20 cellular contexts compared by ENCODE assay signal in the genomic region with DNA sequence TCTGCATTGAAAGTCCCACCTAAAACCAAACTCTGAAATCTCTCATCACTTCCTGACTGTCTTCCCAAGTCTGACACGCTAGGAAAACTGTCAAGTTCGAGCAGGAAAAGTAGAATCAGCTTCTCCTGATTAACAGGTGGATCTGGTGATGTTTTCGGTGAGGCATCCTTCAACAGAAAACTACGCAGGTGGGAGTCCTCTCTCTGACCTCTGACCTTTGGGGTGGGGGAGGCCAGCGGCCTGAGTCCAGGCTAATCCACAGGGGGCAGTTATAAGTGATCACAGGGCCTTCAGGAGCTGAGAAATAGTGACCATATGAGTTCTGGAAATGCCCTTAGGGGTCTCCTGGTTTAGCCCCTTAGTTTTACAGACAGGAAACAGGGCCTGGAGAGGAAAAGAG. TPM values are rescaled to one million over a fixed set of nuclear protein-coding genes. Genes with fewer than 3 reads are reported as not detected.
DNase-seq lines count a peak whose midpoint lies in the region; ATAC-seq, FAIRE-seq and TF ChIP-seq lines count a peak whose summit lies in the region.
"Had no signal": no experiment of that assay in that cellular context is flagged by ENCODE, and none has a peak within 500 bp of the region (broad histone marks: within the 10 kb centered on the region; RNA-seq: fewer than 3 reads in every experiment).

No MANE protein-coding gene starts in this region.

- ATAC-seq in HepG2 (no peak), right lobe of liver (no peak), lower lobe of right lung (no peak), gastrocnemius medialis (no peak), HG03196 (IDR thresholded peaks at IDR 0.05; ENCODE audit: unreplicated experiment) (no peak)
- ATAC-seq: activated CD4-positive, CD25-positive, alpha-beta regulatory T cell treated with anti-CD3 and anti-CD28 coated beads, Interleukin-2, amount 50 U/mL, for 24 hours had no signal

- BruUV-seq in HepG2 (replicated peaks; lab: Mats Ljungman, UMichigan), result no TSS peak

- no peaks in the 10 kb centered on the region for H3K4me1 ChIP-seq in HepG2 (ENCODE audit: insufficient read depth, low read length)
- H3K4me1 ChIP-seq in right lobe of liver, result no peaks in the 10 kb centered on the region
- H3K4me1 ChIP-seq in lower lobe of right lung, result peaks cover 30% of the 10 kb centered on the region
- peaks cover 7 to 15% of the 10 kb centered on the region in 2 donors for H3K4me1 ChIP-seq in gastrocnemius medialis
- peaks cover 23% of the 10 kb centered on the region for H3K4me1 ChIP-seq in vagina
- H3K4me1 ChIP-seq: foreskin keratinocyte had no signal

- H3K27me3 ChIP-seq in HepG2 (ENCODE audit: control insufficient read depth in 1 of 2, insufficient read depth in 2 of 2, low read length in 2 of 2) (no peaks in the 10 kb centered on the region), right lobe of liver (no peaks in the 10 kb centered on the region), lower lobe of right lung (ENCODE audit: low read depth) (no peaks in the 10 kb centered on the region), gastrocnemius medialis (no peaks in the 10 kb centered on the region), vagina (no peaks in the 10 kb centered on the region)
- H3K27me3 ChIP-seq: foreskin keratinocyte had no signal

- H3K79me2 ChIP-seq in HepG2 (ENCODE audit: insufficient read depth, low read length), result no peaks in the 10 kb centered on the region

- H3K4me3 ChIP-seq in HepG2 (replicated peaks in 1 of 3; ENCODE audit: insufficient read depth in 1 of 3, low read depth in 2 of 3, low read length in 3 of 3) (no peak overlapping the region), right lobe of liver (no peak overlapping the region), lower lobe of right lung (no peak overlapping the region), gastrocnemius medialis (no peak overlapping the region), vagina (no peak overlapping the region)
- H3K4me3 ChIP-seq: SK-N-MC had no signal

- POLR2A ChIA-PET in HepG2 (lab: Yijun Ruan, JAX), result interaction anchor here (1.3 kb wide), 1 partner anchor 55 kb away, joined by 3 read pairs; no protein-coding TSS in a partner anchor

- CTCF ChIA-PET in HepG2 (lab: Yijun Ruan, JAX; ENCODE audit: low intra/inter-chr PET ratio, low total read pairs), result no interaction called here

- H3K9ac ChIP-seq in HepG2 (ENCODE audit: insufficient read depth, low read depth, low read length), result no peak overlapping the region

- no peaks in the 10 kb centered on the region for H4K20me1 ChIP-seq in HepG2 (ENCODE audit: insufficient read depth, low read length)

- H3K27ac ChIP-seq in HepG2 (ENCODE audit: extremely low read length, insufficient read depth, low read length), result no peak overlapping the region
- no peak overlapping the region for H3K27ac ChIP-seq in right lobe of liver
- peak overlapping the region; percentile 77 for H3K27ac ChIP-seq in lower lobe of right lung
- peak overlapping the region; percentile 69 to 85 (median 80) for H3K27ac ChIP-seq in gastrocnemius medialis
- H3K27ac ChIP-seq in vagina, result peak overlapping the region; percentile 63
- H3K27ac ChIP-seq: foreskin keratinocyte, SK-N-MC had no signal

- H3K4me2 ChIP-seq in HepG2 (ENCODE audit: low read depth, low read length), result no peak overlapping the region

- 66% methylated on average over 5 of the region's 5 CpGs for WGBS in HepG2 (ENCODE audit: low lambda C conversion rate)
- 63% methylated on average over 5 of the region's 5 CpGs for WGBS in right lobe of liver (ENCODE audit: insufficient coverage, low coverage, low lambda C conversion rate, missing lambda C conversion rate)

- TF ChIP-seq POLR2A in HepG2 (IDR thresholded peaks at IDR 0.05; ENCODE audit: insufficient read depth in 1 of 2, low read depth in 2 of 2, low read length in 2 of 2), result no peak
- no peak for TF ChIP-seq POLR2A in right lobe of liver (IDR thresholded peaks at IDR 0.05)
- TF ChIP-seq POLR2A in gastrocnemius medialis (IDR thresholded peaks at IDR 0.05), result no peak
- TF ChIP-seq POLR2A in vagina (IDR thresholded peaks at IDR 0.05), result no peak

- H3K36me3 ChIP-seq in HepG2 (replicated peaks in 1 of 2; ENCODE audit: control insufficient read depth in 1 of 2, insufficient read depth in 2 of 2, low read length in 2 of 2) (peaks cover 8 to 21% of the 10 kb centered on the region in 2 experiments), right lobe of liver (peaks cover 0 to 11% (median 3%) of the 10 kb centered on the region in 4 donors), lower lobe of right lung (no peaks in the 10 kb centered on the region), gastrocnemius medialis (peaks cover 0 to 8% of the 10 kb centered on the region in 2 donors), vagina (no peaks in the 10 kb centered on the region)

- in situ Hi-C loops in HepG2 (cut with HindIII; ENCODE audit: extremely low pct_ligation_motif_present, low pct_unique_long_range_greater_than_20kb), result no loop called here
- in situ Hi-C loops in gastrocnemius medialis (cut with MboI; ENCODE audit: low sequenced_read_pairs in 4 of 4), result no loop called here

- no peak for FAIRE-seq in HepG2 (lab: Jason Lieb, UNC)

- H3K9me3 ChIP-seq in HepG2 (ENCODE audit: low read length) (no peaks in the 10 kb centered on the region), right lobe of liver (no peaks in the 10 kb centered on the region), lower lobe of right lung (no peaks in the 10 kb centered on the region), gastrocnemius medialis (no peaks in the 10 kb centered on the region), vagina (no peaks in the 10 kb centered on the region)

- TF ChIP-seq CTCF in HepG2 (CRISPR knock-in tag; IDR thresholded peaks at IDR 0.05), result no peak
- no peak for TF ChIP-seq CTCF in right lobe of liver (IDR thresholded peaks at IDR 0.05)
- no peak for TF ChIP-seq CTCF in lower lobe of right lung (IDR thresholded peaks at IDR 0.05)
- TF ChIP-seq CTCF in gastrocnemius medialis (IDR thresholded peaks at IDR 0.05 in 4 of 5, conservative IDR thresholded peaks at IDR 0.05 in 1 of 5), result no peak
- no peak for TF ChIP-seq CTCF in vagina (IDR thresholded peaks at IDR 0.05)

- intact Hi-C loops in HepG2 (cut with micrococcal nuclease; ENCODE audit: unreplicated experiment), result no loop called here
- intact Hi-C loops in right lobe of liver (cut with DNase I), result no loop called here
- intact Hi-C loops in lower lobe of right lung (cut with DNase I), result no loop called here
- intact Hi-C loops in gastrocnemius medialis (cut with DNase I; ENCODE audit: low total_unique reads), result loop anchor here (2.0 kb wide), 1 partner anchor 28 kb away; no protein-coding TSS in a partner anchor
- intact Hi-C loops in vagina (cut with DNase I), result no loop called here

- no peak for DNase-seq in HepG2 (ENCODE audit: low spot score)
- DNase-seq in right lobe of liver, result no peak
- no peak for DNase-seq in lower lobe of right lung
- no peak for DNase-seq in gastrocnemius medialis
- no peak for DNase-seq in vagina (ENCODE audit: extremely low spot score in 2 of 2)
- no peak for DNase-seq in AG08395 (ENCODE audit: low spot score)
- no peak for DNase-seq in epidermal melanocyte (ENCODE audit: insufficient read length, low spot score)
- DNase-seq: activated T-cell treated with anti-CD3 and anti-CD28 coated beads, Interleukin-2, amount 50 U/mL, for 48 hours; CD4-positive, alpha-beta T cell; cortex of kidney; DMS79; kidney glomerular epithelial cell; NCI-H1417 treated with DMSO at 0.1 percent for 48 hours; NCI-H748 treated with DMSO at 0.1 percent for 48 hours; T-helper 9 cell had no signal

- TF ChIP-seq EP300 in HepG2 (IDR thresholded peaks at IDR 0.05; ENCODE audit: low read depth in 2 of 2, low read length in 2 of 2) (no peak), HepG2 (CRISPR knock-in tag; IDR thresholded peaks at IDR 0.05; ENCODE audit: borderline replicate concordance) (no peak)

- TF ChIP-seq RAD21 in HepG2 (CRISPR knock-in tag; IDR thresholded peaks at IDR 0.05), result no peak

- H2AFZ ChIP-seq in HepG2 (ENCODE audit: low read length), result no peak overlapping the region

TF ChIP-seq in HepG2, 621 proteins besides CTCF, POLR2A, EP300 and RAD21:
- TF ChIP-seq ZNF343 (CRISPR knock-in tag; IDR thresholded peaks at IDR 0.05) (no peak), MTF1 (CRISPR knock-in tag; IDR thresholded peaks at IDR 0.05) (no peak), NR2F6 (IDR thresholded peaks at IDR 0.05) (peak; percentile 58), NR2F6 (CRISPR knock-in tag; IDR thresholded peaks at IDR 0.05) (no peak)
TF ChIP-seq in HepG2: peak in this region for 1.

RNA-seq across cellular contexts. Expression of a gene that starts 13.4 kb away (rescaled TPM):
- under 0.01 TPM in 1 of 2 replicates, not detected in the other for total RNA-seq in HepG2 (2016; rRNA removed; fragmentation: Illumina TruSeq; extraction: Trizol)
- under 0.01 TPM in 1 of 2 replicates, not detected in the other for total RNA-seq in HepG2 (2016; cell fraction: cytosol; rRNA removed; fragmentation: Illumina TruSeq; extraction: Trizol; ENCODE audit: low read depth)
- 0.02 TPM in 1 of 2 replicates, not detected in the other for total RNA-seq in HepG2 (2016; cell fraction: insoluble cytoplasmic fraction; rRNA removed; fragmentation: Illumina TruSeq; extraction: Trizol)
- total RNA-seq in HepG2 (2016; cell fraction: membrane; rRNA removed; fragmentation: Illumina TruSeq; extraction: Trizol), result not detected in 2 replicates
- not detected in 2 replicates for total RNA-seq in HepG2 (2016; cell fraction: nucleus; rRNA removed; fragmentation: Illumina TruSeq; extraction: Trizol)
- polyA plus RNA-seq in HepG2 (2011; rRNA removed), result not detected in 2 replicates
- not detected in 2 replicates for polyA plus RNA-seq in HepG2 (2011; cell fraction: cytosol; rRNA removed)
- 0.02 TPM in 1 of 2 replicates, not detected in the other for polyA plus RNA-seq in HepG2 (2011; cell fraction: nucleus; rRNA removed)
- not detected in 2 replicates for polyA plus RNA-seq in HepG2 (2012)
- 0.01 and 0.02 TPM in 2 replicates for polyA plus RNA-seq in HepG2 (2016; cell fraction: cytosol; fragmentation: Illumina TruSeq; extraction: Trizol; ENCODE audit: low read depth)
- polyA plus RNA-seq in HepG2 (2016; cell fraction: insoluble cytoplasmic fraction; fragmentation: Illumina TruSeq; extraction: Trizol; ENCODE audit: low read depth), result not detected in 2 replicates
- polyA plus RNA-seq in HepG2 (2016; cell fraction: membrane; fragmentation: Illumina TruSeq; extraction: Trizol; ENCODE audit: low read depth), result not detected in 2 replicates
- not detected in 2 replicates for polyA plus RNA-seq in HepG2 (2016; cell fraction: nucleus; fragmentation: Illumina TruSeq; extraction: Trizol; ENCODE audit: insufficient read depth, low read depth)
- not detected in 2 replicates for polyA minus RNA-seq in HepG2 (2011; rRNA and poly(A)+ RNA removed; ENCODE audit: low replicate concordance)
- not detected in 2 replicates for polyA minus RNA-seq in HepG2 (2011; cell fraction: cytosol; rRNA and poly(A)+ RNA removed)
- under 0.01 TPM in 1 of 2 replicates, not detected in the other for polyA minus RNA-seq in HepG2 (2011; cell fraction: nucleus; rRNA and poly(A)+ RNA removed)
- not detected for total RNA-seq in right lobe of liver
- 1.0 TPM for total RNA-seq in lower lobe of right lung
- total RNA-seq in gastrocnemius medialis, result under 1 TPM in 1 of 4 donors, not detected in 3; 0.03 TPM
- total RNA-seq in vagina, result not detected
- total RNA-seq: foreskin keratinocyte, M059J had no signal
- polyA plus RNA-seq: foreskin keratinocyte had no signal

Comparison
In these comparisons a context has a peak if more than half of its experiments do, and no peak if none do; other contexts are left out.
1. H3K27ac ChIP-seq: peak in lower lobe of right lung (single experiment), gastrocnemius medialis (4 of 4) and vagina (single experiment); none in HepG2 (single experiment) and right lobe of liver (0 of 3).